ENCODE assay signal across 22 cellular contexts in the genomic region with DNA sequence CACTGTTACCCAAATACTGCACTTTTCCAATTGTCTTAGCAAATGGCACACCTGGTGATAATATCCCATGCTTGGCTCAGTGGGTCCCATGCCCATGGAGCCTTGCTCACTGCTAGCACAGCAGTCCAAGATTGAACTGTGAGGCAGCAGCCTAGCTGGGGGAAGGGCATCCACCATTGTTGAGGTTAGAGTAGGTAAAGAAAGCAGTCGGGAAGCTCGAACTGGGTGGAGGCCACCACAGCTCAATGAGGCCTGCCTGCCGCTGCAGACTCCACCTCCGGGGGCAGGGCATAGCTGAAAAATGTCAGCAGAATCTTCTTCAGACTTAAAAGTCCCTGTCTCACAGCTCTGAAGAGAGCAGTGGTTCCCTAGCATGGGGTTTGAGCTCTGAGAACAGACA. TPM values are rescaled to one million over a fixed set of nuclear protein-coding genes. Genes with fewer than 3 reads are reported as not detected.
"Had no signal": no experiment of that assay in that cellular context is flagged by ENCODE, and none has a peak within 500 bp of the region (broad histone marks: within the 10 kb centered on the region; RNA-seq: fewer than 3 reads in every experiment).

No MANE protein-coding gene starts in this region.

- H3K27me3 ChIP-seq: MG63, SJSA1 had no signal

- H3K9me3 ChIP-seq: MG63, SJSA1 had no signal

- H3K27ac ChIP-seq: SJSA1, SK-N-MC had no signal

- H3K36me3 ChIP-seq: MG63, SJSA1 had no signal

- DNase-seq: Karpas-422, KG1, MG63, NCI-H1092, NCI-H1105 treated with DMSO at 0.1 percent for 48 hours, NCI-H1417 treated with DMSO at 0.1 percent for 48 hours, NCI-H146, NCI-H1694 treated with DMSO at 0.1 percent for 48 hours, NCI-H1930, NCI-H2081, NCI-H2107, NCI-H2227 treated with DMSO at 0.1 percent for 48 hours, NCI-H524, NCI-H69, NCI-H774, Right ventricle myocardium superior, RPMI8226, SIG-M5 had no signal

- H3K4me3 ChIP-seq: MG63, SJSA1, SK-N-MC had no signal

RNA-seq across cellular contexts. Expression of a gene that starts 9.2 kb away (rescaled TPM):
- total RNA-seq: HT-29, NCI-H460, Right ventricle myocardium superior, SJSA1 had no signal

RNA-seq across cellular contexts. Expression of a gene that starts 43.8 kb away (rescaled TPM):
- total RNA-seq: HT-29, NCI-H460, Right ventricle myocardium superior, SJSA1 had no signal
